ENCODE assay signal across 2 cellular contexts in the genomic region with DNA sequence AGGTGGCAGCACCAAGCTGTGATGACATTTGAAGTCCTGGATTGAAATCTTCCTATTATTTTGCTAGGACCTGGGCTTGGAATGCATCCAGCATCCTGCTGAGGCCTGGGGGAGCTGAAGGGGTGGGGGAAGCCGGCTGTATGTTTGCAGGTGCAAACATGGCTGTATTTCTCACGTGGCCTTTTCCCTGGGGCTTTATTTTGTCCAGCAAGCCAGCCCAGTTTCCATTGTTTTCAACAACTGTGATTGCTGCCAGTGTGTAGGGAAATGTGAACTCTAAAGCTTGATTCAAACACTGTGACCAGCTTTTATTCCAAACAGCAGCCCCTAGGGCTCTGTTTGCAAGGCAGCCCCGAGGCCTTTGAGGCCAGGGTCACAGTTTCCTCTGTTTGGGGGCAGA.
TF ChIP-seq lines count a peak whose summit lies in the region.

No MANE protein-coding gene starts in this region.

TF ChIP-seq in endothelial cell of umbilical vein, 7 proteins besides CTCF, POLR2A, EP300 and RAD21:
- no peak for TF ChIP-seq POLR2AphosphoS5 (IDR thresholded peaks at IDR 0.05; ENCODE audit: insufficient read depth, low read depth, low read length)
TF ChIP-seq in endothelial cell of umbilical vein: peak in this region for 0.

TF ChIP-seq in HEK293T, 16 proteins besides CTCF, POLR2A, EP300 and RAD21:
- TF ChIP-seq FOXK2 (IDR thresholded peaks at IDR 0.05) (no peak), FOXA1 (IDR thresholded peaks at IDR 0.05) (no peak), SP1 (IDR thresholded peaks at IDR 0.05) (no peak), FOXM1 (IDR thresholded peaks at IDR 0.05; ENCODE audit: borderline replicate concordance) (no peak), HDGF (IDR thresholded peaks at IDR 0.05; ENCODE audit: borderline replicate concordance) (no peak), TARDBP (IDR thresholded peaks at IDR 0.05) (no peak), LEF1 (IDR thresholded peaks at IDR 0.05; ENCODE audit: borderline replicate concordance) (no peak)
TF ChIP-seq in HEK293T: peak in this region for 0.
